In genomic region chr16:51940183-51940582, GRCh38 we compare ENCODE assay signal across 2 cellular contexts.
TF ChIP-seq lines count a peak whose summit lies in the region.

No MANE protein-coding gene starts in this region.

TF ChIP-seq in IMR-90, 13 proteins besides CTCF, POLR2A, EP300 and RAD21 (continued from another document):
- TF ChIP-seq MAZ (IDR thresholded peaks at IDR 0.05; ENCODE audit: borderline replicate concordance, low read depth, low read length), result no peak

TF ChIP-seq in neural cell, 6 proteins besides CTCF, POLR2A, EP300 and RAD21 (continued from another document):
- TF ChIP-seq MXI1 (conservative IDR thresholded peaks at IDR 0.05; ENCODE audit: poor library complexity, severe bottlenecking), result no peak
- no peak for TF ChIP-seq SMC3 (conservative IDR thresholded peaks at IDR 0.05; ENCODE audit: poor library complexity)
- no peak for TF ChIP-seq TAF1 (IDR thresholded peaks at IDR 0.05; ENCODE audit: low read depth)
- TF ChIP-seq, protein P1, sequence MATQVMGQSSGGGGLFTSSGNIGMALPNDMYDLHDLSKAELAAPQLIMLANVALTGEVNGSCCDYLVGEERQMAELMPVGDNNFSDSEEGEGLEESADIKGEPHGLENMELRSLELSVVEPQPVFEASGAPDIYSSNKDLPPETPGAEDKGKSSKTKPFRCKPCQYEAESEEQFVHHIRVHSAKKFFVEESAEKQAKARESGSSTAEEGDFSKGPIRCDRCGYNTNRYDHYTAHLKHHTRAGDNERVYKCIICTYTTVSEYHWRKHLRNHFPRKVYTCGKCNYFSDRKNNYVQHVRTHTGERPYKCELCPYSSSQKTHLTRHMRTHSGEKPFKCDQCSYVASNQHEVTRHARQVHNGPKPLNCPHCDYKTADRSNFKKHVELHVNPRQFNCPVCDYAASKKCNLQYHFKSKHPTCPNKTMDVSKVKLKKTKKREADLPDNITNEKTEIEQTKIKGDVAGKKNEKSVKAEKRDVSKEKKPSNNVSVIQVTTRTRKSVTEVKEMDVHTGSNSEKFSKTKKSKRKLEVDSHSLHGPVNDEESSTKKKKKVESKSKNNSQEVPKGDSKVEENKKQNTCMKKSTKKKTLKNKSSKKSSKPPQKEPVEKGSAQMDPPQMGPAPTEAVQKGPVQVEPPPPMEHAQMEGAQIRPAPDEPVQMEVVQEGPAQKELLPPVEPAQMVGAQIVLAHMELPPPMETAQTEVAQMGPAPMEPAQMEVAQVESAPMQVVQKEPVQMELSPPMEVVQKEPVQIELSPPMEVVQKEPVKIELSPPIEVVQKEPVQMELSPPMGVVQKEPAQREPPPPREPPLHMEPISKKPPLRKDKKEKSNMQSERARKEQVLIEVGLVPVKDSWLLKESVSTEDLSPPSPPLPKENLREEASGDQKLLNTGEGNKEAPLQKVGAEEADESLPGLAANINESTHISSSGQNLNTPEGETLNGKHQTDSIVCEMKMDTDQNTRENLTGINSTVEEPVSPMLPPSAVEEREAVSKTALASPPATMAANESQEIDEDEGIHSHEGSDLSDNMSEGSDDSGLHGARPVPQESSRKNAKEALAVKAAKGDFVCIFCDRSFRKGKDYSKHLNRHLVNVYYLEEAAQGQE (IDR thresholded peaks at IDR 0.05; ENCODE audit: borderline replicate concordance), result no peak
- TF ChIP-seq POLR2AphosphoS5 (IDR thresholded peaks at IDR 0.05), result no peak
